17 cellular contexts compared by ENCODE assay signal in genomic region chr14:92709340-92710000, GRCh38. TPM values are rescaled to one million over a fixed set of nuclear protein-coding genes. Genes with fewer than 3 reads are reported as not detected.
DNase-seq lines count a peak whose midpoint lies in the region; ATAC-seq, FAIRE-seq and TF ChIP-seq lines count a peak whose summit lies in the region.
"Had no signal": no experiment of that assay in that cellular context is flagged by ENCODE, and none has a peak within 500 bp of the region (broad histone marks: within the 10 kb centered on the region; RNA-seq: fewer than 3 reads in every experiment).

No MANE protein-coding gene starts in this region.

- H3K9ac ChIP-seq in adipocyte (ENCODE audit: low read length) (peak overlapping the region; percentile 64), trophoblast cell (ENCODE audit: low read length) (no peak overlapping the region)

- H3F3A ChIP-seq in GM23338 (replicated peaks; ENCODE audit: low read depth), result no peaks in the 10 kb centered on the region

- H3K27ac ChIP-seq in GM23338 (ENCODE audit: low read depth) (no peak overlapping the region), trophoblast cell (ENCODE audit: low read depth, low read length) (peak overlapping the region; percentile 65)

- peak overlapping the region; percentile 98 for H2AK5ac ChIP-seq in trophoblast cell (ENCODE audit: low read length)

- H3K14ac ChIP-seq in trophoblast cell (ENCODE audit: low read length), result peak overlapping the region; percentile 87

- no peak overlapping the region for H3K23ac ChIP-seq in trophoblast cell (ENCODE audit: low read length)

- H4K20me1 ChIP-seq in GM23338 (replicated peaks; ENCODE audit: insufficient read depth), result peaks cover 5% of the 10 kb centered on the region; the same call in 1 of the 2 replicates

- H3K4me3 ChIP-seq in GM23338 (no peak overlapping the region), adipocyte (ENCODE audit: low read length) (no peak overlapping the region), trophoblast cell (ENCODE audit: low read depth, low read length) (no peak overlapping the region)

- H3K79me1 ChIP-seq in trophoblast cell (ENCODE audit: low read length), result peaks cover 4% of the 10 kb centered on the region

- no peak for DNase-seq in GM23338 (ENCODE audit: low spot score)
- no peak for DNase-seq in adipocyte (ENCODE audit: low read depth)
- DNase-seq in endothelial cell (ENCODE audit: low spot score), result no peak
- DNase-seq in trophoblast cell, result no peak
- no peak for DNase-seq in H54 (ENCODE audit: insufficient read length, low spot score)
- DNase-seq in iPS-NIHi7 (ENCODE audit: extremely low spot score), result no peak
- DNase-seq: CD4-positive, alpha-beta T cell; DMS79; GDM1; MV-4-11; NCI-H146; NCI-H526; OCI-M1 had no signal

- H4K8ac ChIP-seq in trophoblast cell (ENCODE audit: low read depth, low read length), result peak overlapping the region; percentile 72

- peak overlapping the region; percentile 81 for H2BK5ac ChIP-seq in trophoblast cell (ENCODE audit: low read depth, low read length, poor library complexity)

- H4K91ac ChIP-seq in trophoblast cell (ENCODE audit: low read depth, low read length), result peak overlapping the region; percentile 89

- H3K36me3 Mint-ChIP-seq in GM23338 (ENCODE audit: low read depth) (peaks cover 23% of the 10 kb centered on the region), endothelial cell (ENCODE audit: low read depth, unreplicated experiment) (peaks cover 46% of the 10 kb centered on the region)

- H3K79me2 ChIP-seq in GM23338 (replicated peaks; ENCODE audit: insufficient read depth) (no peaks in the 10 kb centered on the region), trophoblast cell (ENCODE audit: control insufficient read depth, insufficient read depth, low read length, poor library complexity) (peaks cover 3% of the 10 kb centered on the region)

- peak overlapping the region; percentile 35 for H3K4ac ChIP-seq in trophoblast cell (ENCODE audit: low read depth, low read length)

- H3K36me3 ChIP-seq in GM23338 (ENCODE audit: insufficient read depth), result peaks cover 3% of the 10 kb centered on the region
- peaks cover 47% of the 10 kb centered on the region for H3K36me3 ChIP-seq in adipocyte (ENCODE audit: control insufficient read depth, insufficient read depth, low read length, severe bottlenecking)
- H3K36me3 ChIP-seq in trophoblast cell (ENCODE audit: control insufficient read depth in 1 of 2, insufficient read depth in 2 of 2, low read length in 2 of 2), result peaks cover 54 to 68% of the 10 kb centered on the region in 2 experiments

- H2BK12ac ChIP-seq in trophoblast cell (ENCODE audit: low read length), result peak overlapping the region; percentile 93

- H2BK120ac ChIP-seq in trophoblast cell (ENCODE audit: insufficient read depth, low read length, poor library complexity), result peak overlapping the region; percentile 84

- H3K9me3 ChIP-seq in adipocyte (ENCODE audit: control insufficient read depth, low read length) (no peaks in the 10 kb centered on the region), trophoblast cell (ENCODE audit: insufficient read depth, low read depth, low read length) (no peaks in the 10 kb centered on the region)

- peaks cover 4% of the 10 kb centered on the region for H3K27me3 Mint-ChIP-seq in GM23338 (ENCODE audit: insufficient read depth, low read depth, poor library complexity)
- H3K27me3 Mint-ChIP-seq in endothelial cell (ENCODE audit: unreplicated experiment), result peaks cover 1% of the 10 kb centered on the region
- H3K27me3 Mint-ChIP-seq: B cell; CD4-positive, alpha-beta T cell had no signal

- TF ChIP-seq CTCF in GM23338 (conservative IDR thresholded peaks at IDR 0.05; ENCODE audit: low read depth in 2 of 2), result no peak
- TF ChIP-seq CTCF in endothelial cell (IDR thresholded peaks at IDR 0.05; ENCODE audit: unreplicated experiment), result no peak

- H4K12ac ChIP-seq in trophoblast cell (ENCODE audit: low read depth, low read length), result peak overlapping the region; percentile 43

- H3K9me3 Mint-ChIP-seq in GM23338, result no peaks in the 10 kb centered on the region
- no peaks in the 10 kb centered on the region for H3K9me3 Mint-ChIP-seq in endothelial cell (ENCODE audit: unreplicated experiment)
- H3K9me3 Mint-ChIP-seq: CD4-positive, alpha-beta T cell had no signal

- H3K27me3 ChIP-seq in GM23338 (ENCODE audit: insufficient read depth) (no peaks in the 10 kb centered on the region), adipocyte (replicated peaks; ENCODE audit: control insufficient read depth, insufficient read depth, low read length) (no peaks in the 10 kb centered on the region), trophoblast cell (ENCODE audit: insufficient read depth, low read length) (no peaks in the 10 kb centered on the region)

- H3K9me2 ChIP-seq in GM23338 (ENCODE audit: insufficient read depth), result no peaks in the 10 kb centered on the region

- FAIRE-seq in H54 (lab: Jason Lieb, UNC), result no peak
- FAIRE-seq: GM12892 had no signal

- H3K4me1 ChIP-seq in GM23338 (ENCODE audit: insufficient read depth) (no peaks in the 10 kb centered on the region), adipocyte (ENCODE audit: control insufficient read depth, insufficient read depth, low read length) (peaks cover 15% of the 10 kb centered on the region), trophoblast cell (ENCODE audit: control insufficient read depth in 1 of 2, insufficient read depth in 2 of 2, low read length in 2 of 2) (peaks cover 6 to 7% of the 10 kb centered on the region in 2 experiments)

- no peak overlapping the region for H3K4me3 Mint-ChIP-seq in GM23338
- H3K4me3 Mint-ChIP-seq in endothelial cell (ENCODE audit: unreplicated experiment), result peak overlapping the region; percentile 4
- H3K4me3 Mint-ChIP-seq: B cell; CD4-positive, alpha-beta T cell had no signal

- TF ChIP-seq POLR2A in H54 (IDR thresholded peaks at IDR 0.05; ENCODE audit: low read depth, low read length), result no peak

- ATAC-seq in GM23338 (no peak), HG02798 (IDR thresholded peaks at IDR 0.05; ENCODE audit: poor library complexity, unreplicated experiment) (no peak), HG03439 (IDR thresholded peaks at IDR 0.05; ENCODE audit: unreplicated experiment) (no peak)

- WGBS in trophoblast cell (ENCODE audit: extremely low coverage, insufficient coverage, insufficient read length), result no CpG with 5 or more reads among the region's 13 CpGs

- H2AFZ ChIP-seq in GM23338 (no peak overlapping the region), trophoblast cell (ENCODE audit: insufficient read depth, low read length, poor library complexity) (peak overlapping the region; percentile 64)

- H3K18ac ChIP-seq in trophoblast cell (ENCODE audit: low read length), result peak overlapping the region; percentile 88

- H3K4me1 Mint-ChIP-seq in GM23338 (peaks cover 2% of the 10 kb centered on the region; the same call in 1 of the 3 replicates), endothelial cell (ENCODE audit: unreplicated experiment) (no peaks in the 10 kb centered on the region)

- H3K4me2 ChIP-seq in GM23338, result no peak overlapping the region
- H3K4me2 ChIP-seq in trophoblast cell (ENCODE audit: low read length), result no peak overlapping the region

- H3K27ac Mint-ChIP-seq in GM23338 (peak overlapping the region; percentile 49), endothelial cell (ENCODE audit: unreplicated experiment) (no peak overlapping the region)
- H3K27ac Mint-ChIP-seq: B cell; CD4-positive, alpha-beta T cell had no signal

TF ChIP-seq in GM23338, 12 proteins besides CTCF, POLR2A, EP300 and RAD21 (continues in another document):
- TF ChIP-seq STAT1 (IDR thresholded peaks at IDR 0.05; ENCODE audit: unreplicated experiment), result no peak

RNA-seq across cellular contexts. Expression of gene LGMN, which starts 39.0 kb away (rescaled TPM):
- total RNA-seq in GM23338 (2014; rRNA removed; shearing (Covaris generic)), result 83.5 and 120 TPM in 2 replicates
- polyA plus RNA-seq in GM23338 (2016; fragmentation: Nextera tagmentation; extraction: Ambion mirVana), result 60.0 and 62.9 TPM in 2 replicates
- 97.6 TPM for total RNA-seq in endothelial cell (ENCODE audit: unreplicated experiment)
- 162 and 178 TPM in 2 replicates for polyA plus RNA-seq in trophoblast cell (2013)
